27 cellular contexts compared by ENCODE assay signal in the genomic region with DNA sequence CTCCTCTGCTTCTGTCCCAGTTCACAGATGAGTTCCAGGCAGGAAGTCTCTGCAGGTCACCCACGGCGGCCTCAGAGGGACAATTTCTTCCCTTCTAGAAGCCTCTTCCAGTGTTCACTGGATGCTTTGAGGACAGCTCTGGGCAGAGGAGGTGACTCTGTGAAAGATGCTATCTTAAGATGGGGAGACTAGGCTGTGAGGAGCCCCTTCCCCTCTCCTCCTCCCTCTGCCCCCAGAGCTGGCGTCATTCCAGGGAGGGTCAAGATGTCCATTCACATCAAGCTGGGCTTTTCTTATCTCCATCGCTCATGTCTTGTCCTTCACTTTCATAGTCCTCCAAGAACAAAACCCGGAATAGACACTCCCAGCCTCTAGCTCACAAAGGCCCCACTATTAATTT. TPM values are rescaled to one million over a fixed set of nuclear protein-coding genes. Genes with fewer than 3 reads are reported as not detected.
"Had no signal": no experiment of that assay in that cellular context is flagged by ENCODE, and none has a peak within 500 bp of the region (broad histone marks: within the 10 kb centered on the region; RNA-seq: fewer than 3 reads in every experiment).

No MANE protein-coding gene starts in this region.

- FAIRE-seq: RCC 7860, TTC549 had no signal

- H3K9me3 ChIP-seq: breast epithelium, MG63 had no signal

- H3K27ac ChIP-seq: breast epithelium had no signal

- H3K4me3 ChIP-seq: breast epithelium, MG63 had no signal

- H3K36me3 Mint-ChIP-seq: activated CD8-positive, alpha-beta memory T cell treated with anti-CD3 and anti-CD28 coated beads, Interleukin-2, amount 10 ng/mL, durations not matched to agents 7 days and 5 days; activated naive CD4-positive, alpha-beta T cell treated with anti-CD3 and anti-CD28 coated beads, Interleukin-2, amount 50 U/mL, for 24 hours; T-cell had no signal

- DNase-seq: activated B cell treated with CpG ODN at 0.5 μM for 24 hours; activated CD4-positive, alpha-beta T cell treated with anti-CD3 and anti-CD28 coated beads for 1 hour; activated CD4-positive, alpha-beta T cell treated with anti-CD3 and anti-CD28 coated beads, Interleukin-2, amount 10 ng/mL, durations not matched to agents 24 days and 14 days; activated CD4-positive, alpha-beta T cell treated with anti-CD3 and anti-CD28 coated beads, Interleukin-2, amount 50 U/mL, for 48 hours; activated CD8-positive, alpha-beta memory T cell treated with anti-CD3 and anti-CD28 coated beads, Interleukin-2, amount 10 ng/mL, durations not matched to agents 7 days and 5 days; activated effector memory CD4-positive, alpha-beta T cell treated with Interleukin-2 at 50 U/mL for 16 hours; activated naive CD4-positive, alpha-beta T cell; activated T-cell treated with anti-CD3 and anti-CD28 coated beads, Interleukin-2, amount 50 U/mL, for 24 hours; aorta; MG63; MV-4-11; NCI-H1105; NCI-H1436; NCI-H1694 treated with DMSO at 0.1 percent for 48 hours; NCI-H2029 treated with DMSO at 0.1 percent for 48 hours; NCI-H345; NCI-H510A treated with DMSO at 0.1 percent for 48 hours; PC-3; SIG-M5; T-cell; T-helper 2 cell; T1000 had no signal

- ATAC-seq: activated CD8-positive, alpha-beta memory T cell treated with anti-CD3 and anti-CD28 coated beads, Interleukin-2, amount 10 ng/mL, durations not matched to agents 7 days and 5 days; PC-3; T-cell had no signal

- H3K4me1 Mint-ChIP-seq: activated B cell treated with CpG ODN at 0.5 μM for 24 hours; activated naive CD4-positive, alpha-beta T cell treated with anti-CD3 and anti-CD28 coated beads, Interleukin-2, amount 50 U/mL, for 24 hours had no signal

- H3K9me3 Mint-ChIP-seq: activated B cell treated with CpG ODN at 0.5 μM for 24 hours; activated CD4-positive, alpha-beta T cell treated with anti-CD3 and anti-CD28 coated beads, Interleukin-2, amount 10 ng/mL, durations not matched to agents 24 days and 14 days; activated naive CD4-positive, alpha-beta T cell treated with anti-CD3 and anti-CD28 coated beads, Interleukin-2, amount 50 U/mL, for 24 hours; activated T-cell treated with anti-CD3 and anti-CD28 coated beads, Interleukin-2, amount 50 U/mL, for 24 hours; activated T-helper 1 cell treated with anti-CD3 and anti-CD28 coated beads, Interleukin-12 subunit alpha, Interleukin-12 subunit beta, Interleukin-2, Interleukin-4 antibody, amounts not matched to agents 30 ng/mL and 10 ng/mL and 1 ng/mL, durations not matched to agents 14 hours and 24 hours and 36 hours; T-cell had no signal

- H3K4me3 Mint-ChIP-seq: activated B cell treated with CpG ODN at 0.5 μM for 24 hours; activated CD4-positive, alpha-beta T cell treated with anti-CD3 and anti-CD28 coated beads, Interleukin-2, amount 10 ng/mL, durations not matched to agents 24 days and 14 days; activated CD8-positive, alpha-beta memory T cell treated with anti-CD3 and anti-CD28 coated beads, Interleukin-2, amount 10 ng/mL, durations not matched to agents 7 days and 5 days; activated naive CD4-positive, alpha-beta T cell treated with anti-CD3 and anti-CD28 coated beads, Interleukin-2, amount 50 U/mL, for 24 hours; activated T-cell treated with anti-CD3 and anti-CD28 coated beads, Interleukin-2, amount 50 U/mL, for 24 hours; activated T-helper 1 cell treated with anti-CD3 and anti-CD28 coated beads, Interleukin-12 subunit alpha, Interleukin-12 subunit beta, Interleukin-2, Interleukin-4 antibody, amounts not matched to agents 30 ng/mL and 10 ng/mL and 1 ng/mL, durations not matched to agents 14 hours and 24 hours and 36 hours; T-cell had no signal

- H3K27ac Mint-ChIP-seq: activated B cell treated with CpG ODN at 0.5 μM for 24 hours; activated CD4-positive, alpha-beta T cell treated with anti-CD3 and anti-CD28 coated beads, Interleukin-2, amount 10 ng/mL, durations not matched to agents 24 days and 14 days; activated CD8-positive, alpha-beta memory T cell treated with anti-CD3 and anti-CD28 coated beads, Interleukin-2, amount 10 ng/mL, durations not matched to agents 7 days and 5 days; activated naive CD4-positive, alpha-beta T cell treated with anti-CD3 and anti-CD28 coated beads, Interleukin-2, amount 50 U/mL, for 24 hours; activated T-cell treated with anti-CD3 and anti-CD28 coated beads, Interleukin-2, amount 50 U/mL, for 24 hours; activated T-helper 1 cell treated with anti-CD3 and anti-CD28 coated beads, Interleukin-12 subunit alpha, Interleukin-12 subunit beta, Interleukin-2, Interleukin-4 antibody, amounts not matched to agents 30 ng/mL and 10 ng/mL and 1 ng/mL, durations not matched to agents 14 hours and 24 hours and 36 hours; T-cell had no signal

- H3K36me3 ChIP-seq: breast epithelium, MG63 had no signal

- H3K4me1 ChIP-seq: breast epithelium had no signal

RNA-seq across cellular contexts. Expression of gene APLNR, which starts 3.3 kb away (rescaled TPM):
- total RNA-seq: activated B cell treated with CpG ODN at 0.5 μM for 24 hours; activated CD4-positive, alpha-beta T cell treated with anti-CD3 and anti-CD28 coated beads, Interleukin-2, amount 10 ng/mL, durations not matched to agents 24 days and 14 days; activated CD8-positive, alpha-beta memory T cell treated with anti-CD3 and anti-CD28 coated beads, Interleukin-2, amount 10 ng/mL, durations not matched to agents 7 days and 5 days; activated T-helper 1 cell treated with anti-CD3 and anti-CD28 coated beads, Interleukin-12 subunit alpha, Interleukin-12 subunit beta, Interleukin-2, Interleukin-4 antibody, amounts not matched to agents 30 ng/mL and 10 ng/mL and 1 ng/mL, durations not matched to agents 14 hours and 24 hours and 36 hours; PC-3; T-cell had no signal

RNA-seq across cellular contexts. Expression of gene LRRC55, which starts 51.9 kb away (rescaled TPM):
- total RNA-seq: activated B cell treated with CpG ODN at 0.5 μM for 24 hours; activated CD4-positive, alpha-beta T cell treated with anti-CD3 and anti-CD28 coated beads, Interleukin-2, amount 10 ng/mL, durations not matched to agents 24 days and 14 days; activated CD8-positive, alpha-beta memory T cell treated with anti-CD3 and anti-CD28 coated beads, Interleukin-2, amount 10 ng/mL, durations not matched to agents 7 days and 5 days; activated T-helper 1 cell treated with anti-CD3 and anti-CD28 coated beads, Interleukin-12 subunit alpha, Interleukin-12 subunit beta, Interleukin-2, Interleukin-4 antibody, amounts not matched to agents 30 ng/mL and 10 ng/mL and 1 ng/mL, durations not matched to agents 14 hours and 24 hours and 36 hours; breast epithelium; PC-3; T-cell had no signal
